In genomic region chr12:124994435-124994975, GRCh38 we compare ENCODE assay signal across 8 cellular contexts. TPM values are rescaled to one million over a fixed set of nuclear protein-coding genes. Genes with fewer than 3 reads are reported as not detected.
DNase-seq lines count a peak whose midpoint lies in the region; ATAC-seq and TF ChIP-seq lines count a peak whose summit lies in the region.

No MANE protein-coding gene starts in this region.

- no peaks in the 10 kb centered on the region for H3K27me3 ChIP-seq in esophagus (ENCODE audit: control insufficient read depth in 1 of 2, insufficient read depth in 2 of 2, low read length in 2 of 2)

- H3K4me3 ChIP-seq in SK-N-MC (peak overlapping the region; percentile 99), esophagus (ENCODE audit: low read depth in 1 of 2, low read length in 2 of 2) (peak overlapping the region; percentile 76 to 85)

- TF ChIP-seq POLR2A in GM10847 (IDR thresholded peaks at IDR 0.05; ENCODE audit: extremely low read depth, insufficient read length), result peak; percentile 31

- peak overlapping the region; percentile 84 for H3K9ac ChIP-seq in SK-N-MC (ENCODE audit: insufficient read length)

- H3K4me1 ChIP-seq in esophagus (ENCODE audit: control insufficient read depth in 2 of 2, insufficient read depth in 2 of 2, low read length in 1 of 2), result peaks cover 0 to 4% of the 10 kb centered on the region in 2 donors

- H3K36me3 ChIP-seq in SK-N-MC (ENCODE audit: insufficient read depth, low read length), result peaks cover 5% of the 10 kb centered on the region; the same call in 1 of the 2 replicates
- H3K36me3 ChIP-seq in esophagus (ENCODE audit: control insufficient read depth in 2 of 2, insufficient read depth in 2 of 2, low read length in 1 of 2), result no peaks in the 10 kb centered on the region

- no peak overlapping the region for H3K27ac Mint-ChIP-seq in osteocyte (ENCODE audit: unreplicated experiment)

- ATAC-seq in HG02798 (IDR thresholded peaks at IDR 0.05; ENCODE audit: poor library complexity, unreplicated experiment) (peak; percentile 20), HG03135 (IDR thresholded peaks at IDR 0.05; ENCODE audit: unreplicated experiment) (no peak)

- 9 to 10% methylated on average over 15 of the region's 15 CpGs for WGBS in esophagus, 2 donors

- no peaks in the 10 kb centered on the region for H3K27me3 Mint-ChIP-seq in osteocyte (ENCODE audit: unreplicated experiment)

- no peak overlapping the region for H3K27ac ChIP-seq in SK-N-MC
- peak overlapping the region; percentile 9 to 61 for H3K27ac ChIP-seq in esophagus (ENCODE audit: low read depth in 2 of 2, low read length in 1 of 2)

- H3K9me3 ChIP-seq in SK-N-MC (ENCODE audit: low read depth, low read length), result no peaks in the 10 kb centered on the region
- no peaks in the 10 kb centered on the region for H3K9me3 ChIP-seq in esophagus (ENCODE audit: control insufficient read depth in 2 of 2, insufficient read depth in 1 of 2, low read depth in 1 of 2, low read length in 1 of 2)

- TF ChIP-seq CTCF in osteocyte (IDR thresholded peaks at IDR 0.05), result no peak

- DNase-seq in SK-N-MC (ENCODE audit: low read depth, low spot score), result no peak
- DNase-seq in osteocyte (ENCODE audit: extremely low spot score, unreplicated experiment), result no peak
- no peak for DNase-seq in NCI-H2196 (lab: John Stamatoyannopoulos, UW; ENCODE audit: unreplicated experiment)
- no peak for DNase-seq in cerebellum (ENCODE audit: low spot score)

- H3K4me3 Mint-ChIP-seq in osteocyte (ENCODE audit: unreplicated experiment), result peak overlapping the region; percentile 85

- peaks cover 18% of the 10 kb centered on the region for H3K4me1 Mint-ChIP-seq in osteocyte (ENCODE audit: unreplicated experiment)

- no peaks in the 10 kb centered on the region for H3K36me3 Mint-ChIP-seq in osteocyte (ENCODE audit: unreplicated experiment)

- H3K9me3 Mint-ChIP-seq in osteocyte (ENCODE audit: unreplicated experiment), result no peaks in the 10 kb centered on the region

RNA-seq across cellular contexts. Expression of gene BRI3BP, which starts 1.1 kb away (rescaled TPM):
- polyA plus RNA-seq in esophagus, result 1 to 10 TPM; 3.2 to 5.3 TPM
- 4.9 and 5.4 TPM in 2 replicates for total RNA-seq in osteocyte
- total RNA-seq in cerebellum, result 11.6 TPM

RNA-seq across cellular contexts. Expression of gene DHX37, which starts 5.6 kb away (rescaled TPM):
- 1 to 10 TPM; 8.8 to 9.0 TPM for polyA plus RNA-seq in esophagus
- total RNA-seq in osteocyte (17.8 and 18.8 TPM in 2 replicates), cerebellum (8.6 TPM)
